ENCODE assay signal across 10 cellular contexts in the genomic region with DNA sequence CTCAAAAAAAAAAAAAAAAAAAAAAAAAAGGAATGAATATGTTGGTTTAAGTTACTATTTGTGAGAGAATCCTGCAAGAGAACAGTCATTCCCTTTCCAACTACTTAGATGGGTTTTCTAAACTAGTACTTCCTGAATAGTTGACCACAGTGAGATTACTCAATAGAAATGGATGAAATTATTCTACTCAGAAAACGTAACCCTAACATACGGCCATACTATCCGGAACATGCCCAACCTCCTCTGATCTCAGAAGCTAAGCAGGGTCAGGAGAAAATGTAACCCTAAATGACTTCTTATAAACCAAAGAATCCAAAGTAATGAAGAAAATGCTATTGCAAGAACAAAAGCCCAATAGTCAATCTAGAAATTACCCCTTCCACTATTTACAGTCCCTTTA. TPM values are rescaled to one million over a fixed set of nuclear protein-coding genes. Genes with fewer than 3 reads are reported as not detected.
DNase-seq lines count a peak whose midpoint lies in the region; ATAC-seq and TF ChIP-seq lines count a peak whose summit lies in the region.
"Had no signal": no experiment of that assay in that cellular context is flagged by ENCODE, and none has a peak within 500 bp of the region (broad histone marks: within the 10 kb centered on the region; RNA-seq: fewer than 3 reads in every experiment).

No MANE protein-coding gene starts in this region.

- peaks cover 22% of the 10 kb centered on the region for H3K4me1 ChIP-seq in parathyroid adenoma

- H3K79me2 ChIP-seq in parathyroid adenoma: peaks cover 52% of the 10 kb centered on the region

- H3K4me1 Mint-ChIP-seq in T-helper 1 cell treated with Interleukin-12 subunit alpha and Interleukin-12 subunit beta and Interleukin-4 antibody, amounts not matched to agents 30 μg/mL and 1 μg/mL, for 36 hours (ENCODE audit: low read depth): peaks cover 34% of the 10 kb centered on the region
- peaks cover 42% of the 10 kb centered on the region for H3K4me1 Mint-ChIP-seq in chondrocyte (ENCODE audit: low read depth)

- no peaks in the 10 kb centered on the region for H3K36me3 ChIP-seq in parathyroid adenoma (ENCODE audit: control insufficient read depth, insufficient read depth, low read length)

- no peak for TF ChIP-seq POLR2A in NB4 (IDR thresholded peaks at IDR 0.05; ENCODE audit: extremely low read depth, insufficient read length)

- no peak for TF ChIP-seq CTCF in NB4 (IDR thresholded peaks at IDR 0.05; ENCODE audit: low read depth, low read length)
- TF ChIP-seq CTCF in chondrocyte (IDR thresholded peaks at IDR 0.05): no peak
- TF ChIP-seq CTCF in parathyroid adenoma (IDR thresholded peaks at IDR 0.05): no peak

- no peaks in the 10 kb centered on the region for H3K27me3 ChIP-seq in parathyroid adenoma (ENCODE audit: control insufficient read depth, insufficient read depth, low read length)
- H3K27me3 ChIP-seq: tibial nerve had no signal

- peak overlapping the region; percentile 35 for H3K27ac Mint-ChIP-seq in T-helper 1 cell treated with Interleukin-12 subunit alpha and Interleukin-12 subunit beta and Interleukin-4 antibody, amounts not matched to agents 30 μg/mL and 1 μg/mL, for 36 hours
- peak overlapping the region; percentile 46 for H3K27ac Mint-ChIP-seq in chondrocyte (ENCODE audit: unreplicated experiment)

- H3K4me3 ChIP-seq in NB4 (ENCODE audit: low read depth, low read length): peak overlapping the region; percentile 82
- no peak overlapping the region for H3K4me3 ChIP-seq in parathyroid adenoma (ENCODE audit: low read depth, low read length)
- H3K4me3 ChIP-seq: left ventricle myocardium inferior, tibial nerve had no signal

- H3K4me2 ChIP-seq in parathyroid adenoma (ENCODE audit: low read length): peak overlapping the region; percentile 2

- H3K9me3 Mint-ChIP-seq in T-helper 1 cell treated with Interleukin-12 subunit alpha and Interleukin-12 subunit beta and Interleukin-4 antibody, amounts not matched to agents 30 μg/mL and 1 μg/mL, for 36 hours: no peaks in the 10 kb centered on the region
- H3K9me3 Mint-ChIP-seq in chondrocyte (ENCODE audit: low read depth): no peaks in the 10 kb centered on the region

- no peak overlapping the region for H2AFZ ChIP-seq in parathyroid adenoma

- no peaks in the 10 kb centered on the region for H3K9me3 ChIP-seq in parathyroid adenoma (ENCODE audit: control insufficient read depth, low read length)
- H3K9me3 ChIP-seq: left ventricle myocardium inferior, tibial nerve had no signal

- ATAC-seq in HG02610 (IDR thresholded peaks at IDR 0.05; ENCODE audit: unreplicated experiment): no peak

- H3K27me3 Mint-ChIP-seq in T-helper 1 cell treated with Interleukin-12 subunit alpha and Interleukin-12 subunit beta and Interleukin-4 antibody, amounts not matched to agents 30 μg/mL and 1 μg/mL, for 36 hours (ENCODE audit: low read depth): no peaks in the 10 kb centered on the region
- no peaks in the 10 kb centered on the region for H3K27me3 Mint-ChIP-seq in chondrocyte (ENCODE audit: low read depth)

- H3K27ac ChIP-seq in parathyroid adenoma: no peak overlapping the region
- H3K27ac ChIP-seq: left ventricle myocardium inferior had no signal

- H3K9ac ChIP-seq in parathyroid adenoma: no peak overlapping the region

- peaks cover 29% of the 10 kb centered on the region for H3K36me3 Mint-ChIP-seq in T-helper 1 cell treated with Interleukin-12 subunit alpha and Interleukin-12 subunit beta and Interleukin-4 antibody, amounts not matched to agents 30 μg/mL and 1 μg/mL, for 36 hours (ENCODE audit: low read depth)
- peaks cover 17% of the 10 kb centered on the region for H3K36me3 Mint-ChIP-seq in chondrocyte (ENCODE audit: low read depth)

- DNase-seq in T-helper 1 cell: no peak
- DNase-seq in NB4 (ENCODE audit: low read depth): peak; percentile 77
- no peak for DNase-seq in chondrocyte (ENCODE audit: low spot score)
- DNase-seq in GOT3 (lab: John Stamatoyannopoulos, UW): no peak
- no peak for DNase-seq in SW 1271 (lab: John Stamatoyannopoulos, UW)
- DNase-seq: left ventricle myocardium inferior had no signal

- H3K4me3 Mint-ChIP-seq in T-helper 1 cell treated with Interleukin-12 subunit alpha and Interleukin-12 subunit beta and Interleukin-4 antibody, amounts not matched to agents 30 μg/mL and 1 μg/mL, for 36 hours: peak overlapping the region; percentile 69
- H3K4me3 Mint-ChIP-seq in chondrocyte (ENCODE audit: unreplicated experiment): no peak overlapping the region

RNA-seq across cellular contexts. Expression of a gene that starts 4.3 kb away (rescaled TPM):
- total RNA-seq in chondrocyte: 26.5 to 29.6 TPM (median 29.0 TPM) in 3 replicates

RNA-seq across cellular contexts. Expression of a gene that starts 38.7 kb away (rescaled TPM):
- total RNA-seq in chondrocyte: 26.4 to 34.9 TPM (median 28.9 TPM) in 3 replicates
